15 cellular contexts compared by ENCODE assay signal in genomic region chr4:164252286-164252685, GRCh38.
DNase-seq lines count a peak whose midpoint lies in the region; FAIRE-seq and TF ChIP-seq lines count a peak whose summit lies in the region.
"Had no signal": no experiment of that assay in that cellular context is flagged by ENCODE, and none has a peak within 500 bp of the region (broad histone marks: within the 10 kb centered on the region; RNA-seq: fewer than 3 reads in every experiment).

No MANE protein-coding gene starts in this region.

- no peak overlapping the region for H2BK15ac ChIP-seq in H1 (ENCODE audit: low read length)

- H3K79me1 ChIP-seq in H1 (ENCODE audit: low read depth, low read length), result no peaks in the 10 kb centered on the region

- H3K27ac ChIP-seq in H1 (ENCODE audit: low read depth, low read length), result no peak overlapping the region
- H3K27ac ChIP-seq: tibial artery had no signal

- no peaks in the 10 kb centered on the region for H3K27me3 ChIP-seq in H1 (replicated peaks in 1 of 4; ENCODE audit: control insufficient read depth in 3 of 4, extremely low read depth in 1 of 4, insufficient read depth in 3 of 4, low read length in 3 of 4)
- H3K27me3 ChIP-seq: tibial artery had no signal

- no peaks in the 10 kb centered on the region for H3K23me2 ChIP-seq in H1 (ENCODE audit: low read depth, low read length)

- no peak overlapping the region for H3K4me3 ChIP-seq in H1 (ENCODE audit: extremely low read depth in 1 of 4, insufficient read depth in 2 of 4, low read depth in 3 of 4, low read length in 4 of 4)
- H3K4me3 ChIP-seq: tibial artery had no signal

- no peak overlapping the region for H3K18ac ChIP-seq in H1 (ENCODE audit: extremely low read depth, low read length)

- H2AK5ac ChIP-seq in H1 (ENCODE audit: low read depth, low read length), result no peak overlapping the region

- peak; percentile 94 for FAIRE-seq in H1 (lab: Jason Lieb, UNC)

- H3K9me3 ChIP-seq in H1 (ENCODE audit: insufficient read depth in 2 of 2, low read depth in 1 of 2, low read length in 1 of 2), result no peaks in the 10 kb centered on the region
- H3K9me3 ChIP-seq: tibial artery had no signal

- H2BK5ac ChIP-seq in H1 (ENCODE audit: low read depth, low read length), result no peak overlapping the region

- no peak overlapping the region for H4K5ac ChIP-seq in H1 (ENCODE audit: insufficient read length, low read depth, low read length)

- no peak for TF ChIP-seq EP300 in H1 (IDR thresholded peaks at IDR 0.05; ENCODE audit: borderline replicate concordance in 1 of 2, low read depth in 2 of 2, low read length in 2 of 2)

- H3K36me3 Mint-ChIP-seq in endothelial cell (ENCODE audit: low read depth, unreplicated experiment), result no peaks in the 10 kb centered on the region
- H3K36me3 Mint-ChIP-seq: memory B cell had no signal

- peak in 1 of 2 experiments; percentile 12; a peak in 1 of 4 replicates for TF ChIP-seq RAD21 in H1 (IDR thresholded peaks at IDR 0.05 in 1 of 2, conservative IDR thresholded peaks at IDR 0.05 in 1 of 2; ENCODE audit: low read depth in 2 of 2, low read length in 2 of 2)

- TF ChIP-seq CTCF in H1 (IDR thresholded peaks at IDR 0.05; ENCODE audit: control extremely low read depth in 1 of 3, insufficient read depth in 1 of 3, low read depth in 1 of 3, low read length in 3 of 3) (no peak), endothelial cell (IDR thresholded peaks at IDR 0.05; ENCODE audit: unreplicated experiment) (no peak)

- TF ChIP-seq POLR2A in H1 (IDR thresholded peaks at IDR 0.05; ENCODE audit: control extremely low read depth in 1 of 2, low read depth in 2 of 2, low read length in 2 of 2), result no peak

- no peak overlapping the region for H3K14ac ChIP-seq in H1 (ENCODE audit: insufficient read length)

- H3K27ac Mint-ChIP-seq in endothelial cell (ENCODE audit: unreplicated experiment), result no peak overlapping the region
- H3K27ac Mint-ChIP-seq: activated CD4-positive, alpha-beta T cell treated with anti-CD3 and anti-CD28 coated beads for 36 hours; activated T-helper 2 cell treated with anti-CD3 and anti-CD28 coated beads, Interferon-gamma antibody, Interleukin-2, Interleukin-4, amounts not matched to agents 10 μg/mL and 5 μg/mL and 100 μg/mL, durations not matched to agents 14 hours and 24 hours and 36 hours; memory B cell had no signal

- H4K91ac ChIP-seq in H1 (replicated peaks; ENCODE audit: insufficient read length, low read length), result no peak overlapping the region

- H2BK120ac ChIP-seq in H1 (replicated peaks; ENCODE audit: low read depth, low read length), result no peak overlapping the region

- H2AFZ ChIP-seq in H1 (ENCODE audit: low read length), result no peak overlapping the region

- H2BK12ac ChIP-seq in H1 (ENCODE audit: low read depth, low read length), result no peak overlapping the region

- H3K4ac ChIP-seq in H1 (replicated peaks; ENCODE audit: insufficient read length, low read depth, low read length), result no peak overlapping the region

- WGBS in H1 (ENCODE audit: extremely low coverage in 1 of 2, insufficient coverage in 1 of 2, insufficient read length in 1 of 2, insufficient replicate concordance in 2 of 2, low coverage in 1 of 2, low lambda C conversion rate in 2 of 2, missing lambda C conversion rate in 1 of 2), 2 experiments, result 0% methylated on average over 1 of the region's 1 CpG; no CpG with 5 or more reads in 1 of the 2 experiments

- CTCF ChIA-PET in H1 (lab: Charles Lee; ENCODE audit: partially characterized antibody), result interaction anchor here (0.8 kb wide), 1 partner anchor 35 kb away, joined by 3 read pairs; no protein-coding TSS in a partner anchor

- H3K9ac ChIP-seq in H1 (replicated peaks in 1 of 4; ENCODE audit: extremely low read depth in 1 of 4, low read depth in 3 of 4, low read length in 3 of 4), result no peak overlapping the region

- no peaks in the 10 kb centered on the region for H3K4me1 ChIP-seq in H1 (replicated peaks in 1 of 4; ENCODE audit: control insufficient read depth in 3 of 4, insufficient read depth in 4 of 4, low read length in 3 of 4)
- H3K4me1 ChIP-seq: tibial artery had no signal

- no peak overlapping the region for H3K4me3 Mint-ChIP-seq in endothelial cell (ENCODE audit: unreplicated experiment)
- H3K4me3 Mint-ChIP-seq: activated CD4-positive, alpha-beta T cell treated with anti-CD3 and anti-CD28 coated beads for 36 hours; memory B cell had no signal

- no peak overlapping the region for H2BK20ac ChIP-seq in H1 (ENCODE audit: low read length)

- H3K79me2 ChIP-seq in H1 (ENCODE audit: control insufficient read depth in 1 of 2, insufficient read depth in 2 of 2, low read length in 2 of 2), result no peaks in the 10 kb centered on the region

- no peak overlapping the region for H3K4me2 ChIP-seq in H1 (ENCODE audit: insufficient read depth in 1 of 2, low read depth in 2 of 2, low read length in 2 of 2)

- H3K36me3 ChIP-seq in H1 (ENCODE audit: control insufficient read depth in 2 of 4, insufficient read depth in 4 of 4, low read length in 3 of 4), result no peaks in the 10 kb centered on the region
- H3K36me3 ChIP-seq: tibial artery had no signal

- H4K20me1 ChIP-seq in H1 (replicated peaks in 1 of 2; ENCODE audit: control insufficient read depth in 1 of 2, insufficient read depth in 2 of 2, low read length in 2 of 2), result no peaks in the 10 kb centered on the region

- POLR2A ChIA-PET in H1 (lab: Charles Lee; ENCODE audit: partially characterized antibody), result no interaction called here

- H3K27me3 Mint-ChIP-seq in endothelial cell (ENCODE audit: unreplicated experiment), result no peaks in the 10 kb centered on the region
- H3K27me3 Mint-ChIP-seq: activated CD4-positive, alpha-beta T cell treated with anti-CD3 and anti-CD28 coated beads for 36 hours; memory B cell had no signal

- H3K4me1 Mint-ChIP-seq in endothelial cell (ENCODE audit: unreplicated experiment), result peaks cover 4% of the 10 kb centered on the region
- H3K4me1 Mint-ChIP-seq: activated CD4-positive, alpha-beta T cell treated with anti-CD3 and anti-CD28 coated beads for 36 hours; memory B cell had no signal

- H3K56ac ChIP-seq in H1 (replicated peaks; ENCODE audit: insufficient read length, low read depth, low read length), result no peak overlapping the region

- no peak overlapping the region for H3K23ac ChIP-seq in H1 (ENCODE audit: insufficient read length)

- H3K9me3 Mint-ChIP-seq in endothelial cell (ENCODE audit: unreplicated experiment), result no peaks in the 10 kb centered on the region
- H3K9me3 Mint-ChIP-seq: activated T-helper 2 cell treated with anti-CD3 and anti-CD28 coated beads, Interferon-gamma antibody, Interleukin-2, Interleukin-4, amounts not matched to agents 10 μg/mL and 5 μg/mL and 100 μg/mL, durations not matched to agents 14 hours and 24 hours and 36 hours; memory B cell had no signal

- peak; percentile 88 for DNase-seq in Ammon's horn (ENCODE audit: low spot score)
- peak; percentile 52 for DNase-seq in NCI-H460 (ENCODE audit: extremely low read depth, low read depth)
- peak in 1 of 2 experiments; percentile 36 for DNase-seq in H1 (ENCODE audit: low read depth in 1 of 2, low spot score in 2 of 2)
- DNase-seq in medulla oblongata (ENCODE audit: extremely low spot score), result peak; percentile 86
- DNase-seq in activated T-cell treated with anti-CD3 and anti-CD28 coated beads, Interleukin-2, amount 50 U/mL, for 48 hours, result no peak
- no peak for DNase-seq in NCI-H2107 (lab: John Stamatoyannopoulos, UW)
- DNase-seq in RPMI8226, result no peak
- no peak for DNase-seq in endothelial cell (ENCODE audit: low spot score)
- DNase-seq: activated CD4-positive, alpha-beta T cell treated with anti-CD3 and anti-CD28 coated beads for 36 hours; AML-193; cerebellar nuclear complex; NCI-H524; tibial artery had no signal

- H4K8ac ChIP-seq in H1 (ENCODE audit: extremely low read depth, insufficient read depth, low read length), result no peak overlapping the region

TF ChIP-seq in H1, 55 proteins besides CTCF, POLR2A, EP300 and RAD21:
- TF ChIP-seq GABPA (IDR thresholded peaks at IDR 0.05; ENCODE audit: borderline replicate concordance, insufficient read depth, low read length), result no peak
- 0 out of 2 replicates have a peak, but pooled peaks have one; percentile 29 for TF ChIP-seq JUND (IDR thresholded peaks at IDR 0.05; ENCODE audit: low read length)
- no peak for TF ChIP-seq HDAC2 (IDR thresholded peaks at IDR 0.05; ENCODE audit: borderline replicate concordance in 1 of 2, low read depth in 2 of 2, low read length in 2 of 2)
- no peak for TF ChIP-seq KDM4A (IDR thresholded peaks at IDR 0.05; ENCODE audit: low read depth, low read length, severe bottlenecking)
- TF ChIP-seq MAFK (IDR thresholded peaks at IDR 0.05; ENCODE audit: low read depth, low read length), result no peak
- TF ChIP-seq, protein P1, sequence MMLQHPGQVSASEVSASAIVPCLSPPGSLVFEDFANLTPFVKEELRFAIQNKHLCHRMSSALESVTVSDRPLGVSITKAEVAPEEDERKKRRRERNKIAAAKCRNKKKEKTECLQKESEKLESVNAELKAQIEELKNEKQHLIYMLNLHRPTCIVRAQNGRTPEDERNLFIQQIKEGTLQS (IDR thresholded peaks at IDR 0.05; ENCODE audit: insufficient read depth, low read depth, low read length), result no peak
- TF ChIP-seq EZH2 (IDR thresholded peaks at IDR 0.05; ENCODE audit: low read depth, low read length, severe bottlenecking), result no peak
- no peak for TF ChIP-seq CEBPB (IDR thresholded peaks at IDR 0.05; ENCODE audit: low read depth, low read length)
- TF ChIP-seq NANOG (IDR thresholded peaks at IDR 0.05; ENCODE audit: insufficient read depth, low read depth, low read length, poor library complexity, severe bottlenecking), result no peak
- no peak for TF ChIP-seq KDM1A (IDR thresholded peaks at IDR 0.05; ENCODE audit: borderline replicate concordance, low read length)
- TF ChIP-seq HDAC6 (IDR thresholded peaks at IDR 0.05; ENCODE audit: low read depth, low read length), result no peak
- no peak for TF ChIP-seq SP1 (IDR thresholded peaks at IDR 0.05; ENCODE audit: low read depth, low read length)
- peak; percentile 56; the same call in 1 of the 2 replicates for TF ChIP-seq CREB1 (IDR thresholded peaks at IDR 0.05)
- TF ChIP-seq SIX5 (IDR thresholded peaks at IDR 0.05; ENCODE audit: low read depth, low read length), result no peak
- no peak for TF ChIP-seq POLR2AphosphoS5 (IDR thresholded peaks at IDR 0.05; ENCODE audit: low read depth, low read length)
- TF ChIP-seq EGR1 (IDR thresholded peaks at IDR 0.05; ENCODE audit: borderline replicate concordance, low read depth, low read length), result no peak
- TF ChIP-seq CBX5 (IDR thresholded peaks at IDR 0.05; ENCODE audit: low read depth, low read length), result no peak
- 0 out of 2 replicates have a peak, but pooled peaks have one; percentile 32 for TF ChIP-seq SRF (IDR thresholded peaks at IDR 0.05; ENCODE audit: low read depth, low read length)
TF ChIP-seq in H1: peak in this region for 3.

Comparison
In these comparisons a context has a peak if more than half of its experiments do, and no peak if none do; other contexts are left out.
1. DNase-seq: peak in Ammon's horn (single experiment), NCI-H460 (single experiment) and medulla oblongata (single experiment); none in activated T-cell treated with anti-CD3 and anti-CD28 coated beads, Interleukin-2, amount 50 U/mL, for 48 hours (0 of 2), NCI-H2107 (single experiment), RPMI8226 (single experiment) and endothelial cell (single experiment).